Comparison of ENCODE assay signal across 1 cellular context in the genomic region with DNA sequence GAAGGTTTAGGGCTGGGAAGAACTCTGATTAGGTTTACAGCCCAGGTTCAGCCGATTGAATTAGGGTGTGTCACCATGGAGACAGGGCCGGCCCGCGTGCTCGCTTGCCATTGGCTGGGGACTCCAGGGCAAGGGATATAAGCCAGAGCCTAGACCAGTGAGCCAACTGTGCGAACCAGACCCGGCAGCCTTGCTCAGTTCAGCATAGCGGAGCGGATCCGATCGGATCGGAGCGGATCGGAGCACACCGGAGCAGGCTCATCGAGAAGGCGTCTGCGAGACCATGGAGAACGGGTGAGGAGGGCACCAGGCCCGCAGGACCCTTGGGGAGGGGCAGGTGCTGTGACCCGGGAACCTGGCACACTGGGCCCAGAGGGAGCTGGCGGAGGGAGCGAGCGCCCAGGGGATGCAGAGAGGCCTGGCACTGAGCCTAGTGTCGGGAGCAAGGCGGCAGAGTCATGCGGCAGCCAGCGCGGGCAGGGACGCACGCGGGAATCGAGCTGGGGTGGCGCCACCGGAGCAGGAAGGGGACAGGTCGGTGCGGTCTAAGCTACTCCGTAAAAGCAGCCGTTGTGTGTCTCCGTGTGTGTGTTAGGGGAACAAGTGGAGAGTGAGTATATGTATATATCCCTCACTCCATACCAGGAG.
TF ChIP-seq lines count a peak whose summit lies in the region.

A gene (plus strand): TSS at position 165 of the 648 bp plus-strand sequence. CDS start 119 bp downstream, at position 284.

TF ChIP-seq in GM12878, 131 proteins besides CTCF, POLR2A, EP300 and RAD21 (continued from another document and continues in another):
- TF ChIP-seq NRF1 (conservative IDR thresholded peaks at IDR 0.05; ENCODE audit: low read depth, low read length), result no peak
- no peak for TF ChIP-seq FOS (IDR thresholded peaks at IDR 0.05; ENCODE audit: borderline replicate concordance, extremely low read depth, insufficient read length)
- TF ChIP-seq YY1 (IDR thresholded peaks at IDR 0.05; ENCODE audit: low read depth, low read length), result peak; percentile 9; the same call in 1 of the 2 replicates
- no peak for TF ChIP-seq MTA3 (IDR thresholded peaks at IDR 0.05; ENCODE audit: borderline replicate concordance, low read length)
- TF ChIP-seq SREBF2 (IDR thresholded peaks at IDR 0.05; ENCODE audit: low read length), result no peak
- TF ChIP-seq ESRRA (IDR thresholded peaks at IDR 0.05; ENCODE audit: low read length), result no peak
- peak; percentile 93; the same call in 2 of the 3 replicates for TF ChIP-seq POU2F2 (IDR thresholded peaks at IDR 0.05; ENCODE audit: borderline replicate concordance, low read depth, low read length)
- TF ChIP-seq EED (IDR thresholded peaks at IDR 0.05; ENCODE audit: low read depth), result no peak
- TF ChIP-seq EZH2 (IDR thresholded peaks at IDR 0.05; ENCODE audit: borderline replicate concordance, control insufficient read depth, low read depth, low read length), result no peak
- TF ChIP-seq, protein P1, sequence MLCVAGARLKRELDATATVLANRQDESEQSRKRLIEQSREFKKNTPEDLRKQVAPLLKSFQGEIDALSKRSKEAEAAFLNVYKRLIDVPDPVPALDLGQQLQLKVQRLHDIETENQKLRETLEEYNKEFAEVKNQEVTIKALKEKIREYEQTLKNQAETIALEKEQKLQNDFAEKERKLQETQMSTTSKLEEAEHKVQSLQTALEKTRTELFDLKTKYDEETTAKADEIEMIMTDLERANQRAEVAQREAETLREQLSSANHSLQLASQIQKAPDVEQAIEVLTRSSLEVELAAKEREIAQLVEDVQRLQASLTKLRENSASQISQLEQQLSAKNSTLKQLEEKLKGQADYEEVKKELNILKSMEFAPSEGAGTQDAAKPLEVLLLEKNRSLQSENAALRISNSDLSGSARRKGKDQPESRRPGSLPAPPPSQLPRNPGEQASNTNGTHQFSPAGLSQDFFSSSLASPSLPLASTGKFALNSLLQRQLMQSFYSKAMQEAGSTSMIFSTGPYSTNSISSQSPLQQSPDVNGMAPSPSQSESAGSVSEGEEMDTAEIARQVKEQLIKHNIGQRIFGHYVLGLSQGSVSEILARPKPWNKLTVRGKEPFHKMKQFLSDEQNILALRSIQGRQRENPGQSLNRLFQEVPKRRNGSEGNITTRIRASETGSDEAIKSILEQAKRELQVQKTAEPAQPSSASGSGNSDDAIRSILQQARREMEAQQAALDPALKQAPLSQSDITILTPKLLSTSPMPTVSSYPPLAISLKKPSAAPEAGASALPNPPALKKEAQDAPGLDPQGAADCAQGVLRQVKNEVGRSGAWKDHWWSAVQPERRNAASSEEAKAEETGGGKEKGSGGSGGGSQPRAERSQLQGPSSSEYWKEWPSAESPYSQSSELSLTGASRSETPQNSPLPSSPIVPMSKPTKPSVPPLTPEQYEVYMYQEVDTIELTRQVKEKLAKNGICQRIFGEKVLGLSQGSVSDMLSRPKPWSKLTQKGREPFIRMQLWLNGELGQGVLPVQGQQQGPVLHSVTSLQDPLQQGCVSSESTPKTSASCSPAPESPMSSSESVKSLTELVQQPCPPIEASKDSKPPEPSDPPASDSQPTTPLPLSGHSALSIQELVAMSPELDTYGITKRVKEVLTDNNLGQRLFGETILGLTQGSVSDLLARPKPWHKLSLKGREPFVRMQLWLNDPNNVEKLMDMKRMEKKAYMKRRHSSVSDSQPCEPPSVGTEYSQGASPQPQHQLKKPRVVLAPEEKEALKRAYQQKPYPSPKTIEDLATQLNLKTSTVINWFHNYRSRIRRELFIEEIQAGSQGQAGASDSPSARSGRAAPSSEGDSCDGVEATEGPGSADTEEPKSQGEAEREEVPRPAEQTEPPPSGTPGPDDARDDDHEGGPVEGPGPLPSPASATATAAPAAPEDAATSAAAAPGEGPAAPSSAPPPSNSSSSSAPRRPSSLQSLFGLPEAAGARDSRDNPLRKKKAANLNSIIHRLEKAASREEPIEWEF (IDR thresholded peaks at IDR 0.05; ENCODE audit: insufficient replicate concordance, low read depth, low read length), result no peak
- TF ChIP-seq ASH2L (IDR thresholded peaks at IDR 0.05; ENCODE audit: borderline replicate concordance, low read depth), result no peak
- TF ChIP-seq, protein P2, sequence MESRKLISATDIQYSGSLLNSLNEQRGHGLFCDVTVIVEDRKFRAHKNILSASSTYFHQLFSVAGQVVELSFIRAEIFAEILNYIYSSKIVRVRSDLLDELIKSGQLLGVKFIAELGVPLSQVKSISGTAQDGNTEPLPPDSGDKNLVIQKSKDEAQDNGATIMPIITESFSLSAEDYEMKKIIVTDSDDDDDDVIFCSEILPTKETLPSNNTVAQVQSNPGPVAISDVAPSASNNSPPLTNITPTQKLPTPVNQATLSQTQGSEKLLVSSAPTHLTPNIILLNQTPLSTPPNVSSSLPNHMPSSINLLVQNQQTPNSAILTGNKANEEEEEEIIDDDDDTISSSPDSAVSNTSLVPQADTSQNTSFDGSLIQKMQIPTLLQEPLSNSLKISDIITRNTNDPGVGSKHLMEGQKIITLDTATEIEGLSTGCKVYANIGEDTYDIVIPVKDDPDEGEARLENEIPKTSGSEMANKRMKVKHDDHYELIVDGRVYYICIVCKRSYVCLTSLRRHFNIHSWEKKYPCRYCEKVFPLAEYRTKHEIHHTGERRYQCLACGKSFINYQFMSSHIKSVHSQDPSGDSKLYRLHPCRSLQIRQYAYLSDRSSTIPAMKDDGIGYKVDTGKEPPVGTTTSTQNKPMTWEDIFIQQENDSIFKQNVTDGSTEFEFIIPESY (IDR thresholded peaks at IDR 0.05), result no peak
- TF ChIP-seq RAD51 (IDR thresholded peaks at IDR 0.05), result no peak
- no peak; the same call in none of the 2 replicates for TF ChIP-seq SIN3A (IDR thresholded peaks at IDR 0.05; ENCODE audit: low read depth, low read length)
- no peak for TF ChIP-seq CBX3 (IDR thresholded peaks at IDR 0.05; ENCODE audit: borderline replicate concordance, low read depth)
- TF ChIP-seq, protein P3, sequence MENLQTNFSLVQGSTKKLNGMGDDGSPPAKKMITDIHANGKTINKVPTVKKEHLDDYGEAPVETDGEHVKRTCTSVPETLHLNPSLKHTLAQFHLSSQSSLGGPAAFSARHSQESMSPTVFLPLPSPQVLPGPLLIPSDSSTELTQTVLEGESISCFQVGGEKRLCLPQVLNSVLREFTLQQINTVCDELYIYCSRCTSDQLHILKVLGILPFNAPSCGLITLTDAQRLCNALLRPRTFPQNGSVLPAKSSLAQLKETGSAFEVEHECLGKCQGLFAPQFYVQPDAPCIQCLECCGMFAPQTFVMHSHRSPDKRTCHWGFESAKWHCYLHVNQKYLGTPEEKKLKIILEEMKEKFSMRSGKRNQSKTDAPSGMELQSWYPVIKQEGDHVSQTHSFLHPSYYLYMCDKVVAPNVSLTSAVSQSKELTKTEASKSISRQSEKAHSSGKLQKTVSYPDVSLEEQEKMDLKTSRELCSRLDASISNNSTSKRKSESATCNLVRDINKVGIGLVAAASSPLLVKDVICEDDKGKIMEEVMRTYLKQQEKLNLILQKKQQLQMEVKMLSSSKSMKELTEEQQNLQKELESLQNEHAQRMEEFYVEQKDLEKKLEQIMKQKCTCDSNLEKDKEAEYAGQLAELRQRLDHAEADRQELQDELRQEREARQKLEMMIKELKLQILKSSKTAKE (IDR thresholded peaks at IDR 0.05; ENCODE audit: low read depth, poor library complexity, severe bottlenecking), result no peak
- TF ChIP-seq, protein P4, sequence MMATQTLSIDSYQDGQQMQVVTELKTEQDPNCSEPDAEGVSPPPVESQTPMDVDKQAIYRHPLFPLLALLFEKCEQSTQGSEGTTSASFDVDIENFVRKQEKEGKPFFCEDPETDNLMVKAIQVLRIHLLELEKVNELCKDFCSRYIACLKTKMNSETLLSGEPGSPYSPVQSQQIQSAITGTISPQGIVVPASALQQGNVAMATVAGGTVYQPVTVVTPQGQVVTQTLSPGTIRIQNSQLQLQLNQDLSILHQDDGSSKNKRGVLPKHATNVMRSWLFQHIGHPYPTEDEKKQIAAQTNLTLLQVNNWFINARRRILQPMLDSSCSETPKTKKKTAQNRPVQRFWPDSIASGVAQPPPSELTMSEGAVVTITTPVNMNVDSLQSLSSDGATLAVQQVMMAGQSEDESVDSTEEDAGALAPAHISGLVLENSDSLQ (IDR thresholded peaks at IDR 0.05), result peak; percentile 21; the same call in 1 of the 2 replicates
- no peak; the same call in 1 of the 2 replicates for TF ChIP-seq CHD1 (IDR thresholded peaks at IDR 0.05; ENCODE audit: low read depth, low read length)
- TF ChIP-seq, protein P5, sequence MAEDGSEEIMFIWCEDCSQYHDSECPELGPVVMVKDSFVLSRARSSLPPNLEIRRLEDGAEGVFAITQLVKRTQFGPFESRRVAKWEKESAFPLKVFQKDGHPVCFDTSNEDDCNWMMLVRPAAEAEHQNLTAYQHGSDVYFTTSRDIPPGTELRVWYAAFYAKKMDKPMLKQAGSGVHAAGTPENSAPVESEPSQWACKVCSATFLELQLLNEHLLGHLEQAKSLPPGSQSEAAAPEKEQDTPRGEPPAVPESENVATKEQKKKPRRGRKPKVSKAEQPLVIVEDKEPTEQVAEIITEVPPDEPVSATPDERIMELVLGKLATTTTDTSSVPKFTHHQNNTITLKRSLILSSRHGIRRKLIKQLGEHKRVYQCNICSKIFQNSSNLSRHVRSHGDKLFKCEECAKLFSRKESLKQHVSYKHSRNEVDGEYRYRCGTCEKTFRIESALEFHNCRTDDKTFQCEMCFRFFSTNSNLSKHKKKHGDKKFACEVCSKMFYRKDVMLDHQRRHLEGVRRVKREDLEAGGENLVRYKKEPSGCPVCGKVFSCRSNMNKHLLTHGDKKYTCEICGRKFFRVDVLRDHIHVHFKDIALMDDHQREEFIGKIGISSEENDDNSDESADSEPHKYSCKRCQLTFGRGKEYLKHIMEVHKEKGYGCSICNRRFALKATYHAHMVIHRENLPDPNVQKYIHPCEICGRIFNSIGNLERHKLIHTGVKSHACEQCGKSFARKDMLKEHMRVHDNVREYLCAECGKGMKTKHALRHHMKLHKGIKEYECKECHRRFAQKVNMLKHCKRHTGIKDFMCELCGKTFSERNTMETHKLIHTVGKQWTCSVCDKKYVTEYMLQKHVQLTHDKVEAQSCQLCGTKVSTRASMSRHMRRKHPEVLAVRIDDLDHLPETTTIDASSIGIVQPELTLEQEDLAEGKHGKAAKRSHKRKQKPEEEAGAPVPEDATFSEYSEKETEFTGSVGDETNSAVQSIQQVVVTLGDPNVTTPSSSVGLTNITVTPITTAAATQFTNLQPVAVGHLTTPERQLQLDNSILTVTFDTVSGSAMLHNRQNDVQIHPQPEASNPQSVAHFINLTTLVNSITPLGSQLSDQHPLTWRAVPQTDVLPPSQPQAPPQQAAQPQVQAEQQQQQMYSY (CRISPR knock-in tag; IDR thresholded peaks at IDR 0.05), result no peak
- TF ChIP-seq, protein P6, sequence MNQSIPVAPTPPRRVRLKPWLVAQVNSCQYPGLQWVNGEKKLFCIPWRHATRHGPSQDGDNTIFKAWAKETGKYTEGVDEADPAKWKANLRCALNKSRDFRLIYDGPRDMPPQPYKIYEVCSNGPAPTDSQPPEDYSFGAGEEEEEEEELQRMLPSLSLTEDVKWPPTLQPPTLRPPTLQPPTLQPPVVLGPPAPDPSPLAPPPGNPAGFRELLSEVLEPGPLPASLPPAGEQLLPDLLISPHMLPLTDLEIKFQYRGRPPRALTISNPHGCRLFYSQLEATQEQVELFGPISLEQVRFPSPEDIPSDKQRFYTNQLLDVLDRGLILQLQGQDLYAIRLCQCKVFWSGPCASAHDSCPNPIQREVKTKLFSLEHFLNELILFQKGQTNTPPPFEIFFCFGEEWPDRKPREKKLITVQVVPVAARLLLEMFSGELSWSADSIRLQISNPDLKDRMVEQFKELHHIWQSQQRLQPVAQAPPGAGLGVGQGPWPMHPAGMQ (IDR thresholded peaks at IDR 0.05; ENCODE audit: borderline replicate concordance), result no peak
- no peak for TF ChIP-seq NR2C2 (IDR thresholded peaks at IDR 0.05; ENCODE audit: borderline replicate concordance, control insufficient read depth, insufficient read length, low read depth)
- TF ChIP-seq SP1 (IDR thresholded peaks at IDR 0.05; ENCODE audit: low read depth, low read length), result peak; percentile 63
- TF ChIP-seq SUPT20H (IDR thresholded peaks at IDR 0.05; ENCODE audit: borderline replicate concordance, control insufficient read depth, low read depth, low read length), result no peak
- TF ChIP-seq, protein P7, sequence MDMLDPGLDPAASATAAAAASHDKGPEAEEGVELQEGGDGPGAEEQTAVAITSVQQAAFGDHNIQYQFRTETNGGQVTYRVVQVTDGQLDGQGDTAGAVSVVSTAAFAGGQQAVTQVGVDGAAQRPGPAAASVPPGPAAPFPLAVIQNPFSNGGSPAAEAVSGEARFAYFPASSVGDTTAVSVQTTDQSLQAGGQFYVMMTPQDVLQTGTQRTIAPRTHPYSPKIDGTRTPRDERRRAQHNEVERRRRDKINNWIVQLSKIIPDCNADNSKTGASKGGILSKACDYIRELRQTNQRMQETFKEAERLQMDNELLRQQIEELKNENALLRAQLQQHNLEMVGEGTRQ (IDR thresholded peaks at IDR 0.05; ENCODE audit: borderline replicate concordance, low read depth, low read length), result no peak
- TF ChIP-seq, protein P8, sequence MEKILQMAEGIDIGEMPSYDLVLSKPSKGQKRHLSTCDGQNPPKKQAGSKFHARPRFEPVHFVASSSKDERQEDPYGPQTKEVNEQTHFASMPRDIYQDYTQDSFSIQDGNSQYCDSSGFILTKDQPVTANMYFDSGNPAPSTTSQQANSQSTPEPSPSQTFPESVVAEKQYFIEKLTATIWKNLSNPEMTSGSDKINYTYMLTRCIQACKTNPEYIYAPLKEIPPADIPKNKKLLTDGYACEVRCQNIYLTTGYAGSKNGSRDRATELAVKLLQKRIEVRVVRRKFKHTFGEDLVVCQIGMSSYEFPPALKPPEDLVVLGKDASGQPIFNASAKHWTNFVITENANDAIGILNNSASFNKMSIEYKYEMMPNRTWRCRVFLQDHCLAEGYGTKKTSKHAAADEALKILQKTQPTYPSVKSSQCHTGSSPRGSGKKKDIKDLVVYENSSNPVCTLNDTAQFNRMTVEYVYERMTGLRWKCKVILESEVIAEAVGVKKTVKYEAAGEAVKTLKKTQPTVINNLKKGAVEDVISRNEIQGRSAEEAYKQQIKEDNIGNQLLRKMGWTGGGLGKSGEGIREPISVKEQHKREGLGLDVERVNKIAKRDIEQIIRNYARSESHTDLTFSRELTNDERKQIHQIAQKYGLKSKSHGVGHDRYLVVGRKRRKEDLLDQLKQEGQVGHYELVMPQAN (conservative IDR thresholded peaks at IDR 0.05), result peak; percentile 68
- peak; percentile 82 for TF ChIP-seq LARP7 (IDR thresholded peaks at IDR 0.05)
- TF ChIP-seq, protein P9, sequence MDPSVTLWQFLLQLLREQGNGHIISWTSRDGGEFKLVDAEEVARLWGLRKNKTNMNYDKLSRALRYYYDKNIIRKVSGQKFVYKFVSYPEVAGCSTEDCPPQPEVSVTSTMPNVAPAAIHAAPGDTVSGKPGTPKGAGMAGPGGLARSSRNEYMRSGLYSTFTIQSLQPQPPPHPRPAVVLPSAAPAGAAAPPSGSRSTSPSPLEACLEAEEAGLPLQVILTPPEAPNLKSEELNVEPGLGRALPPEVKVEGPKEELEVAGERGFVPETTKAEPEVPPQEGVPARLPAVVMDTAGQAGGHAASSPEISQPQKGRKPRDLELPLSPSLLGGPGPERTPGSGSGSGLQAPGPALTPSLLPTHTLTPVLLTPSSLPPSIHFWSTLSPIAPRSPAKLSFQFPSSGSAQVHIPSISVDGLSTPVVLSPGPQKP (IDR thresholded peaks at IDR 0.05; ENCODE audit: low read depth, low read length), result no peak
- TF ChIP-seq, protein P10, sequence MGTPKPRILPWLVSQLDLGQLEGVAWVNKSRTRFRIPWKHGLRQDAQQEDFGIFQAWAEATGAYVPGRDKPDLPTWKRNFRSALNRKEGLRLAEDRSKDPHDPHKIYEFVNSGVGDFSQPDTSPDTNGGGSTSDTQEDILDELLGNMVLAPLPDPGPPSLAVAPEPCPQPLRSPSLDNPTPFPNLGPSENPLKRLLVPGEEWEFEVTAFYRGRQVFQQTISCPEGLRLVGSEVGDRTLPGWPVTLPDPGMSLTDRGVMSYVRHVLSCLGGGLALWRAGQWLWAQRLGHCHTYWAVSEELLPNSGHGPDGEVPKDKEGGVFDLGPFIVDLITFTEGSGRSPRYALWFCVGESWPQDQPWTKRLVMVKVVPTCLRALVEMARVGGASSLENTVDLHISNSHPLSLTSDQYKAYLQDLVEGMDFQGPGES (IDR thresholded peaks at IDR 0.05), result no peak
